In genomic region chr19:30625947-30626346, GRCh38 we compare ENCODE assay signal across 27 cellular contexts.
"Had no signal": no experiment of that assay in that cellular context is flagged by ENCODE, and none has a peak within 500 bp of the region (broad histone marks: within the 10 kb centered on the region; RNA-seq: fewer than 3 reads in every experiment).

No MANE protein-coding gene starts in this region.

- H3K4me3 Mint-ChIP-seq: nephron; neural progenitor cell; stimulated activated effector memory CD8-positive, alpha-beta T cell treated with anti-CD3 and anti-CD28 coated beads, Interleukin-12 subunit alpha, Interleukin-12 subunit beta, amount 100 ng/mL, for 72 hours; stimulated activated naive B cell treated with anti-CD40 and anti-IgM and Interleukin-4, amounts not matched to agents 10 μg/mL and 1 μg/mL and 100 μg/mL, for 72 hours; stimulated activated naive CD8-positive, alpha-beta T cell treated with anti-CD3 and anti-CD28 coated beads, Interleukin-15, Interleukin-2, amounts not matched to agents 100 ng/mL and 50 ng/mL, for 24 hours had no signal

- ATAC-seq: psoas muscle; right cardiac atrium; right lobe of liver; stimulated activated effector memory CD8-positive, alpha-beta T cell treated with anti-CD3 and anti-CD28 coated beads, Interleukin-12 subunit alpha, Interleukin-12 subunit beta, amount 100 ng/mL, for 72 hours; stimulated activated naive B cell treated with anti-CD40 and anti-IgM and Interleukin-4, amounts not matched to agents 10 μg/mL and 1 μg/mL and 100 μg/mL, for 72 hours had no signal

- H3K4me1 ChIP-seq: parathyroid adenoma, psoas muscle, right lobe of liver, sigmoid colon, stomach, thyroid gland, upper lobe of left lung, vagina had no signal

- H3K27me3 Mint-ChIP-seq: progenitor cell of endocrine pancreas; stimulated activated naive B cell treated with anti-CD40 and anti-IgM and Interleukin-4, amounts not matched to agents 10 μg/mL and 1 μg/mL and 100 μg/mL, for 72 hours had no signal

- H3K27me3 ChIP-seq: neural progenitor cell, ovary, right lobe of liver, sigmoid colon, thyroid gland, tibial nerve, upper lobe of left lung, vagina had no signal

- H3K4me1 Mint-ChIP-seq: stimulated activated effector memory CD8-positive, alpha-beta T cell treated with anti-CD3 and anti-CD28 coated beads, Interleukin-12 subunit alpha, Interleukin-12 subunit beta, amount 100 ng/mL, for 72 hours; stimulated activated naive B cell treated with anti-CD40 and anti-IgM and Interleukin-4, amounts not matched to agents 10 μg/mL and 1 μg/mL and 100 μg/mL, for 72 hours had no signal

- H3K36me3 Mint-ChIP-seq: neural progenitor cell; stimulated activated effector memory CD8-positive, alpha-beta T cell treated with anti-CD3 and anti-CD28 coated beads, Interleukin-12 subunit alpha, Interleukin-12 subunit beta, amount 100 ng/mL, for 72 hours; stimulated activated naive B cell treated with anti-CD40 and anti-IgM and Interleukin-4, amounts not matched to agents 10 μg/mL and 1 μg/mL and 100 μg/mL, for 72 hours had no signal

- DNase-seq: occipital lobe; ovary; posterior cingulate gyrus; psoas muscle; right cardiac atrium; right lobe of liver; sigmoid colon; small intestine; stimulated activated CD4-positive, alpha-beta T cell treated with anti-CD3 and anti-CD28 coated beads, Interleukin-15, amount 100 ng/mL, for 24 hours; stimulated activated CD4-positive, alpha-beta T cell treated with anti-CD3 and anti-CD28 coated beads, Interleukin-2, amount 100 ng/mL, for 24 hours; stimulated activated CD4-positive, alpha-beta T cell treated with anti-CD3 and anti-CD28 coated beads, Interleukin-2, amount 100 ng/mL, for 48 hours; stimulated activated CD4-positive, alpha-beta T cell treated with anti-CD3 and anti-CD28 coated beads, Interleukin-4, amount 100 ng/mL, for 24 hours; stimulated activated naive B cell treated with anti-CD40 and anti-IgM and Interleukin-4, amounts not matched to agents 10 μg/mL and 1 μg/mL and 100 μg/mL, for 72 hours; stimulated activated naive CD4-positive, alpha-beta T cell treated with Interleukin-2 at 50 U/mL for 16 hours; stomach; thyroid gland; trophoblast cell had no signal

- H3K4me3 ChIP-seq: neural progenitor cell, ovary, psoas muscle, right lobe of liver, sigmoid colon, stomach, thoracic aorta, thyroid gland, tibial nerve, upper lobe of left lung, vagina had no signal

- H3K27ac ChIP-seq: neural progenitor cell, ovary, parathyroid adenoma, psoas muscle, right lobe of liver, sigmoid colon, stomach, thoracic aorta, thyroid gland, tibial nerve, upper lobe of left lung, vagina had no signal

- H3K36me3 ChIP-seq: neural progenitor cell, ovary, right lobe of liver, sigmoid colon, stomach, thoracic aorta, thyroid gland, tibial nerve, upper lobe of left lung, vagina had no signal

- H3K27ac Mint-ChIP-seq: nephron; neural progenitor cell; progenitor cell of endocrine pancreas; stimulated activated effector memory CD8-positive, alpha-beta T cell treated with anti-CD3 and anti-CD28 coated beads, Interleukin-12 subunit alpha, Interleukin-12 subunit beta, amount 100 ng/mL, for 72 hours; stimulated activated naive B cell treated with anti-CD40 and anti-IgM and Interleukin-4, amounts not matched to agents 10 μg/mL and 1 μg/mL and 100 μg/mL, for 72 hours; stimulated activated naive CD8-positive, alpha-beta T cell treated with anti-CD3 and anti-CD28 coated beads, Interleukin-15, Interleukin-2, amounts not matched to agents 100 ng/mL and 50 ng/mL, for 24 hours had no signal

- H3K9me3 ChIP-seq: ovary, psoas muscle, right lobe of liver, thoracic aorta, thyroid gland, vagina had no signal
